ENCODE assay signal across 1 cellular context in genomic region chr7:17506090-17506489, GRCh38.
TF ChIP-seq lines count a peak whose summit lies in the region.

No MANE protein-coding gene starts in this region.

TF ChIP-seq in HepG2, 621 proteins besides CTCF, POLR2A, EP300 and RAD21 (continued from another document and continues in another):
- TF ChIP-seq, protein P1, sequence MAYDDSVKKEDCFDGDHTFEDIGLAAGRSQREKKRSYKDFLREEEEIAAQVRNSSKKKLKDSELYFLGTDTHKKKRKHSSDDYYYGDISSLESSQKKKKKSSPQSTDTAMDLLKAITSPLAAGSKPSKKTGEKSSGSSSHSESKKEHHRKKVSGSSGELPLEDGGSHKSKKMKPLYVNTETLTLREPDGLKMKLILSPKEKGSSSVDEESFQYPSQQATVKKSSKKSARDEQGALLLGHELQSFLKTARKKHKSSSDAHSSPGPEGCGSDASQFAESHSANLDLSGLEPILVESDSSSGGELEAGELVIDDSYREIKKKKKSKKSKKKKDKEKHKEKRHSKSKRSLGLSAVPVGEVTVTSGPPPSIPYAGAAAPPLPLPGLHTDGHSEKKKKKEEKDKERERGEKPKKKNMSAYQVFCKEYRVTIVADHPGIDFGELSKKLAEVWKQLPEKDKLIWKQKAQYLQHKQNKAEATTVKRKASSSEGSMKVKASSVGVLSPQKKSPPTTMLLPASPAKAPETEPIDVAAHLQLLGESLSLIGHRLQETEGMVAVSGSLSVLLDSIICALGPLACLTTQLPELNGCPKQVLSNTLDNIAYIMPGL (CRISPR knock-in tag; IDR thresholded peaks at IDR 0.05; ENCODE audit: borderline replicate concordance in 1 of 2, low read depth in 1 of 2), result peak in 1 of 2 experiments; percentile 39; a peak in 1 of 4 replicates
- TF ChIP-seq TCF7 (IDR thresholded peaks at IDR 0.05; ENCODE audit: low read depth) (peak; percentile 93), ZBTB38 (CRISPR knock-in tag; IDR thresholded peaks at IDR 0.05) (no peak), MLLT10 (CRISPR knock-in tag; IDR thresholded peaks at IDR 0.05) (no peak), NFIC (IDR thresholded peaks at IDR 0.05; ENCODE audit: low read length) (peak; percentile 94), ZNF580 (CRISPR knock-in tag; IDR thresholded peaks at IDR 0.05; ENCODE audit: borderline replicate concordance, low read depth) (0 out of 2 replicates have a peak, but pooled peaks have one; percentile 51), ZEB1 (IDR thresholded peaks at IDR 0.05; ENCODE audit: insufficient replicate concordance, low read depth) (peak; percentile 64), SOX5 (CRISPR knock-in tag; IDR thresholded peaks at IDR 0.05; ENCODE audit: borderline replicate concordance) (peak; percentile 91), TARDBP (CRISPR knock-in tag; IDR thresholded peaks at IDR 0.05) (peak; percentile 92), CEBPB (IDR thresholded peaks at IDR 0.05; ENCODE audit: borderline replicate concordance, low read depth, low read length) (peak; percentile 81), SMAD3 (CRISPR knock-in tag; IDR thresholded peaks at IDR 0.05) (peak; percentile 95), GFI1 (CRISPR knock-in tag; IDR thresholded peaks at IDR 0.05; ENCODE audit: borderline replicate concordance) (peak; percentile 100), ESRRA (CRISPR knock-in tag; IDR thresholded peaks at IDR 0.05; ENCODE audit: low read depth) (peak; percentile 62; the same call in 1 of the 2 replicates), ZMYM3 (CRISPR knock-in tag; IDR thresholded peaks at IDR 0.05) (peak; percentile 51; the same call in 1 of the 2 replicates), MBD4 (IDR thresholded peaks at IDR 0.05; ENCODE audit: borderline replicate concordance, low read length) (peak; percentile 84; the same call in 1 of the 2 replicates), EZH2 (conservative IDR thresholded peaks at IDR 0.05; ENCODE audit: low read depth, low read length) (no peak), ETV5 (CRISPR knock-in tag; IDR thresholded peaks at IDR 0.05; ENCODE audit: borderline replicate concordance) (peak; percentile 40; the same call in 1 of the 2 replicates), DNMT3B (CRISPR knock-in tag; conservative IDR thresholded peaks at IDR 0.05) (peak; percentile 85; the same call in 1 of the 2 replicates), ZNF562 (CRISPR knock-in tag; IDR thresholded peaks at IDR 0.05; ENCODE audit: borderline replicate concordance) (no peak), THRA (CRISPR knock-in tag; IDR thresholded peaks at IDR 0.05; ENCODE audit: borderline replicate concordance) (peak; percentile 92), KDM1A (CRISPR knock-in tag; IDR thresholded peaks at IDR 0.05) (peak; percentile 95), MIER2 (CRISPR knock-in tag; IDR thresholded peaks at IDR 0.05) (peak; percentile 48; the same call in 1 of the 2 replicates), LCORL (IDR thresholded peaks at IDR 0.05) (no peak), LCORL (CRISPR knock-in tag; IDR thresholded peaks at IDR 0.05) (peak; percentile 90), KLF6 (CRISPR knock-in tag; IDR thresholded peaks at IDR 0.05) (0 out of 2 replicates have a peak, but pooled peaks have one; percentile 32), ZBTB7B (CRISPR knock-in tag; IDR thresholded peaks at IDR 0.05) (peak; percentile 84), NKX3-1 (CRISPR knock-in tag; IDR thresholded peaks at IDR 0.05) (0 out of 2 replicates have a peak, but pooled peaks have one; percentile 23), RERE (CRISPR knock-in tag; IDR thresholded peaks at IDR 0.05; ENCODE audit: low read depth) (peak; percentile 97), ZNF790 (CRISPR knock-in tag; IDR thresholded peaks at IDR 0.05; ENCODE audit: borderline replicate concordance) (no peak), TBP (CRISPR knock-in tag; IDR thresholded peaks at IDR 0.05) (no peak), HNF4A (CRISPR knock-in tag; IDR thresholded peaks at IDR 0.05) (peak; percentile 91), HOXA3 (CRISPR knock-in tag; IDR thresholded peaks at IDR 0.05) (peak; percentile 48; the same call in 1 of the 2 replicates), CREM (IDR thresholded peaks at IDR 0.05) (peak; percentile 85), CREM (CRISPR knock-in tag; IDR thresholded peaks at IDR 0.05) (no peak), NR2F1 (CRISPR knock-in tag; IDR thresholded peaks at IDR 0.05) (peak; percentile 95 to 96), ARID5B (CRISPR knock-in tag; IDR thresholded peaks at IDR 0.05) (peak; percentile 100), FOSL2 (CRISPR knock-in tag; IDR thresholded peaks at IDR 0.05) (peak; percentile 81)
- TF ChIP-seq, protein P2, sequence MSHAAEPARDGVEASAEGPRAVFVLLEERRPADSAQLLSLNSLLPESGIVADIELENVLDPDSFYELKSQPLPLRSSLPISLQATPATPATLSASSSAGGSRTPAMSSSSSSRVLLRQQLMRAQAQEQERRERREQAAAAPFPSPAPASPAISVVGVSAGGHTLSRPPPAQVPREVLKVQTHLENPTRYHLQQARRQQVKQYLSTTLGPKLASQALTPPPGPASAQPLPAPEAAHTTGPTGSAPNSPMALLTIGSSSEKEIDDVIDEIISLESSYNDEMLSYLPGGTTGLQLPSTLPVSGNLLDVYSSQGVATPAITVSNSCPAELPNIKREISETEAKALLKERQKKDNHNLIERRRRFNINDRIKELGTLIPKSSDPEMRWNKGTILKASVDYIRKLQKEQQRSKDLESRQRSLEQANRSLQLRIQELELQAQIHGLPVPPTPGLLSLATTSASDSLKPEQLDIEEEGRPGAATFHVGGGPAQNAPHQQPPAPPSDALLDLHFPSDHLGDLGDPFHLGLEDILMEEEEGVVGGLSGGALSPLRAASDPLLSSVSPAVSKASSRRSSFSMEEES (CRISPR knock-in tag; IDR thresholded peaks at IDR 0.05), result peak; percentile 97
- TF ChIP-seq, protein P3, sequence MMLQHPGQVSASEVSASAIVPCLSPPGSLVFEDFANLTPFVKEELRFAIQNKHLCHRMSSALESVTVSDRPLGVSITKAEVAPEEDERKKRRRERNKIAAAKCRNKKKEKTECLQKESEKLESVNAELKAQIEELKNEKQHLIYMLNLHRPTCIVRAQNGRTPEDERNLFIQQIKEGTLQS (CRISPR knock-in tag; IDR thresholded peaks at IDR 0.05), result peak; percentile 45; the same call in 1 of the 2 replicates
- TF ChIP-seq, protein P4, sequence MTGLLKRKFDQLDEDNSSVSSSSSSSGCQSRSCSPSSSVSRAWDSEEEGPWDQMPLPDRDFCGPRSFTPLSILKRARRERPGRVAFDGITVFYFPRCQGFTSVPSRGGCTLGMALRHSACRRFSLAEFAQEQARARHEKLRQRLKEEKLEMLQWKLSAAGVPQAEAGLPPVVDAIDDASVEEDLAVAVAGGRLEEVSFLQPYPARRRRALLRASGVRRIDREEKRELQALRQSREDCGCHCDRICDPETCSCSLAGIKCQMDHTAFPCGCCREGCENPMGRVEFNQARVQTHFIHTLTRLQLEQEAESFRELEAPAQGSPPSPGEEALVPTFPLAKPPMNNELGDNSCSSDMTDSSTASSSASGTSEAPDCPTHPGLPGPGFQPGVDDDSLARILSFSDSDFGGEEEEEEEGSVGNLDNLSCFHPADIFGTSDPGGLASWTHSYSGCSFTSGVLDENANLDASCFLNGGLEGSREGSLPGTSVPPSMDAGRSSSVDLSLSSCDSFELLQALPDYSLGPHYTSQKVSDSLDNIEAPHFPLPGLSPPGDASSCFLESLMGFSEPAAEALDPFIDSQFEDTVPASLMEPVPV (CRISPR knock-in tag; IDR thresholded peaks at IDR 0.05), result peak; percentile 40; the same call in 1 of the 2 replicates
- TF ChIP-seq, protein P5, sequence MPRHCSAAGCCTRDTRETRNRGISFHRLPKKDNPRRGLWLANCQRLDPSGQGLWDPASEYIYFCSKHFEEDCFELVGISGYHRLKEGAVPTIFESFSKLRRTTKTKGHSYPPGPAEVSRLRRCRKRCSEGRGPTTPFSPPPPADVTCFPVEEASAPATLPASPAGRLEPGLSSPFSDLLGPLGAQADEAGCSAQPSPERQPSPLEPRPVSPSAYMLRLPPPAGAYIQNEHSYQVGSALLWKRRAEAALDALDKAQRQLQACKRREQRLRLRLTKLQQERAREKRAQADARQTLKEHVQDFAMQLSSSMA (CRISPR knock-in tag; IDR thresholded peaks at IDR 0.05), result no peak
- TF ChIP-seq, protein P6, sequence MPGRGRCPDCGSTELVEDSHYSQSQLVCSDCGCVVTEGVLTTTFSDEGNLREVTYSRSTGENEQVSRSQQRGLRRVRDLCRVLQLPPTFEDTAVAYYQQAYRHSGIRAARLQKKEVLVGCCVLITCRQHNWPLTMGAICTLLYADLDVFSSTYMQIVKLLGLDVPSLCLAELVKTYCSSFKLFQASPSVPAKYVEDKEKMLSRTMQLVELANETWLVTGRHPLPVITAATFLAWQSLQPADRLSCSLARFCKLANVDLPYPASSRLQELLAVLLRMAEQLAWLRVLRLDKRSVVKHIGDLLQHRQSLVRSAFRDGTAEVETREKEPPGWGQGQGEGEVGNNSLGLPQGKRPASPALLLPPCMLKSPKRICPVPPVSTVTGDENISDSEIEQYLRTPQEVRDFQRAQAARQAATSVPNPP (CRISPR knock-in tag; IDR thresholded peaks at IDR 0.05), result 0 out of 2 replicates have a peak, but pooled peaks have one; percentile 22
- TF ChIP-seq, protein P7, sequence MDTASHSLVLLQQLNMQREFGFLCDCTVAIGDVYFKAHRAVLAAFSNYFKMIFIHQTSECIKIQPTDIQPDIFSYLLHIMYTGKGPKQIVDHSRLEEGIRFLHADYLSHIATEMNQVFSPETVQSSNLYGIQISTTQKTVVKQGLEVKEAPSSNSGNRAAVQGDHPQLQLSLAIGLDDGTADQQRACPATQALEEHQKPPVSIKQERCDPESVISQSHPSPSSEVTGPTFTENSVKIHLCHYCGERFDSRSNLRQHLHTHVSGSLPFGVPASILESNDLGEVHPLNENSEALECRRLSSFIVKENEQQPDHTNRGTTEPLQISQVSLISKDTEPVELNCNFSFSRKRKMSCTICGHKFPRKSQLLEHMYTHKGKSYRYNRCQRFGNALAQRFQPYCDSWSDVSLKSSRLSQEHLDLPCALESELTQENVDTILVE (CRISPR knock-in tag; IDR thresholded peaks at IDR 0.05), result peak; percentile 73; the same call in 1 of the 2 replicates
